In the genomic region with DNA sequence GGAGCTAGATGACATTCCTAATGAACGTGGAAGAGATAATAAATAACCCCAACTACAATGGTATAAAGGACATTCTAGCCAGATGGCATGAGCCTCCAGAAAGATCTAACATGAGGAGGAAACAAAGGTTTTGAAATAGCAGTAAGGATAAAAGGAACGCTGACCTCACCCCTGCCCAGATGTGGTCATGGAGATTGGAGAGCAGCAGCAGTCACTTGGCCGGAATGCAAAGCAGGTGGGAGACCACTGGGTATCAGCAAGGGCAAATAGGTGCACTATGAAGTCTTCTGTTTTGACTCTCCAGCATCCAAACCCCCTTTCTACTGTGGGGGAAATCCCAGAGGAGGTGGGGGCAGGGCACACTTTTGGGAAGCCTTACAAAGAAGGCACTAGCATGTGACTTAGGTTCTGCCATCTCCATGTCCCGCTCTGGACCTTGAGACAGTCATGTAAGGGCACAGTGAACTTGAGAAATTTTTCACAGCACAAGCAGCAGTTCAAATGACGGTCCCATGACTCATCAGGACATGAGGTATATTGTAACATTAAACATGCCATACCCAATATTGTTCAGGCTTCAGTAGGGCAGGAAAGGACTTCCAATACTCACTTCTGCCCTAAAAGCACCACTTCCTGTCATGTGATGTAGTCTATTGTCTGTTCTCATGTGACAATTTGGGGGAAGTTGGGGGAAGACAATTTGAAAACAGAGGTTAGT, we compare ENCODE assay signal across 8 cellular contexts. TPM values are rescaled to one million over a fixed set of nuclear protein-coding genes. Genes with fewer than 3 reads are reported as not detected.
A peak's percentile ranks its signal among the peaks of the same experiment; 100 is the strongest.
DNase-seq lines count a peak whose midpoint lies in the region; ATAC-seq and TF ChIP-seq lines count a peak whose summit lies in the region.

No MANE protein-coding gene starts in this region.

- H3K4me3 ChIP-seq in naive thymus-derived CD4-positive, alpha-beta T cell (ENCODE audit: low read length) = no peak overlapping the region

- peak; percentile 71 for DNase-seq in GM04503 (ENCODE audit: low read depth)
- DNase-seq in HPDE6-E6E7 (ENCODE audit: extremely low spot score) = peak; percentile 66
- DNase-seq in naive thymus-derived CD4-positive, alpha-beta T cell = peak in 6 of 9 donors; percentile 2 to 34 (median 28)
- no peak for DNase-seq in type B pancreatic cell (ENCODE audit: extremely low spot score, unreplicated experiment)
- no peak for DNase-seq in GM10266 (ENCODE audit: extremely low spot score)

- H3K4me3 Mint-ChIP-seq in activated T-helper 17 cell treated with anti-CD3 and anti-CD28 coated beads, Interleukin-2, amount 50 U/mL, for 72 hours = no peak overlapping the region
- H3K4me3 Mint-ChIP-seq in naive thymus-derived CD4-positive, alpha-beta T cell = peak overlapping the region in 6 of 10 donors; percentile 10 to 41 (median 34)
- H3K4me3 Mint-ChIP-seq in type B pancreatic cell = no peak overlapping the region

- H3K27me3 Mint-ChIP-seq in activated T-helper 17 cell treated with anti-CD3 and anti-CD28 coated beads, Interleukin-2, amount 50 U/mL, for 72 hours = no peaks in the 10 kb centered on the region
- peaks cover 0 to 4% (median 0%) of the 10 kb centered on the region in 5 donors for H3K27me3 Mint-ChIP-seq in naive thymus-derived CD4-positive, alpha-beta T cell
- H3K27me3 Mint-ChIP-seq in type B pancreatic cell = no peaks in the 10 kb centered on the region

- peak; percentile 93 for ATAC-seq in activated T-helper 17 cell treated with anti-CD3 and anti-CD28 coated beads, Interleukin-2, amount 50 U/mL, for 72 hours (replicated peaks)
- ATAC-seq in naive thymus-derived CD4-positive, alpha-beta T cell = peak; percentile 76
- ATAC-seq in HG02759 (IDR thresholded peaks at IDR 0.05; ENCODE audit: unreplicated experiment) = no peak
- no peak for ATAC-seq in GM21390 (IDR thresholded peaks at IDR 0.05; ENCODE audit: unreplicated experiment)

- intact Hi-C loops in naive thymus-derived CD4-positive, alpha-beta T cell (cut with micrococcal nuclease) = no loop called here

- POLR2A ChIA-PET in naive thymus-derived CD4-positive, alpha-beta T cell (lab: Charles Lee) = no interaction called here

- no peak overlapping the region for H3K27ac ChIP-seq in naive thymus-derived CD4-positive, alpha-beta T cell (ENCODE audit: low read depth, low read length)

- no peaks in the 10 kb centered on the region for H3K36me3 Mint-ChIP-seq in activated T-helper 17 cell treated with anti-CD3 and anti-CD28 coated beads, Interleukin-2, amount 50 U/mL, for 72 hours (ENCODE audit: low read depth)
- H3K36me3 Mint-ChIP-seq in naive thymus-derived CD4-positive, alpha-beta T cell = peaks cover 0 to 18% (median 9%) of the 10 kb centered on the region in 5 donors
- no peaks in the 10 kb centered on the region for H3K36me3 Mint-ChIP-seq in type B pancreatic cell

- H3K27ac Mint-ChIP-seq in activated T-helper 17 cell treated with anti-CD3 and anti-CD28 coated beads, Interleukin-2, amount 50 U/mL, for 72 hours = peak overlapping the region; percentile 20
- peak overlapping the region in 4 of 9 donors; percentile 5 to 46 (median 10) for H3K27ac Mint-ChIP-seq in naive thymus-derived CD4-positive, alpha-beta T cell
- H3K27ac Mint-ChIP-seq in type B pancreatic cell = no peak overlapping the region

- peaks cover 12% of the 10 kb centered on the region for H3K4me1 Mint-ChIP-seq in activated T-helper 17 cell treated with anti-CD3 and anti-CD28 coated beads, Interleukin-2, amount 50 U/mL, for 72 hours
- peaks cover 11 to 25% (median 20%) of the 10 kb centered on the region in 7 donors for H3K4me1 Mint-ChIP-seq in naive thymus-derived CD4-positive, alpha-beta T cell
- H3K4me1 Mint-ChIP-seq in type B pancreatic cell (ENCODE audit: unreplicated experiment) = peaks cover 16% of the 10 kb centered on the region

- no peaks in the 10 kb centered on the region for H3K9me3 ChIP-seq in naive thymus-derived CD4-positive, alpha-beta T cell (ENCODE audit: control insufficient read depth in 2 of 3, low read length in 3 of 3)

- no peaks in the 10 kb centered on the region for H3K27me3 ChIP-seq in naive thymus-derived CD4-positive, alpha-beta T cell (ENCODE audit: control insufficient read depth in 2 of 2, insufficient read depth in 2 of 2, low read length in 2 of 2)

- CTCF ChIA-PET in naive thymus-derived CD4-positive, alpha-beta T cell (lab: Charles Lee) = no interaction called here

- H3K9me3 Mint-ChIP-seq in activated T-helper 17 cell treated with anti-CD3 and anti-CD28 coated beads, Interleukin-2, amount 50 U/mL, for 72 hours = no peaks in the 10 kb centered on the region
- peaks cover 0 to 11% (median 2%) of the 10 kb centered on the region in 11 donors for H3K9me3 Mint-ChIP-seq in naive thymus-derived CD4-positive, alpha-beta T cell
- no peaks in the 10 kb centered on the region for H3K9me3 Mint-ChIP-seq in type B pancreatic cell

- no peaks in the 10 kb centered on the region for H3K36me3 ChIP-seq in naive thymus-derived CD4-positive, alpha-beta T cell (ENCODE audit: control insufficient read depth in 2 of 3, insufficient read depth in 3 of 3, low read length in 3 of 3)

- peaks cover 4 to 18% of the 10 kb centered on the region in 2 donors for H3K4me1 ChIP-seq in naive thymus-derived CD4-positive, alpha-beta T cell (ENCODE audit: control insufficient read depth in 2 of 2, insufficient read depth in 2 of 2, low read length in 2 of 2)

- TF ChIP-seq CTCF in type B pancreatic cell (conservative IDR thresholded peaks at IDR 0.05) = no peak
- no peak for TF ChIP-seq CTCF in GM10266 (IDR thresholded peaks at IDR 0.05; ENCODE audit: control insufficient read depth, insufficient read depth, low read depth, missing control alignments)

RNA-seq across cellular contexts. Expression of gene METTL4, which starts 55.2 kb away (rescaled TPM):
- total RNA-seq in activated T-helper 17 cell treated with anti-CD3 and anti-CD28 coated beads, Interleukin-2, amount 50 U/mL, for 72 hours = 10 to 100 TPM; 31.2 to 46.6 TPM
- total RNA-seq in naive thymus-derived CD4-positive, alpha-beta T cell = 10 to 100 TPM; 13.8 to 32.5 (median 22.8) TPM
- polyA plus RNA-seq in naive thymus-derived CD4-positive, alpha-beta T cell = 10 to 100 TPM; 12.0 to 18.7 TPM
- 8.4 and 9.8 TPM in 2 replicates for total RNA-seq in type B pancreatic cell (ENCODE audit: low replicate concordance)

RNA-seq across cellular contexts. Expression of gene NDC80, which starts 55.3 kb away (rescaled TPM):
- 10 to 100 TPM; 64.4 to 68.9 TPM for total RNA-seq in activated T-helper 17 cell treated with anti-CD3 and anti-CD28 coated beads, Interleukin-2, amount 50 U/mL, for 72 hours
- 10 to 100 TPM in 1 of 5 experiments, 1 to 10 TPM in 4; 2.4 to 53.6 (median 2.7) TPM for total RNA-seq in naive thymus-derived CD4-positive, alpha-beta T cell
- polyA plus RNA-seq in naive thymus-derived CD4-positive, alpha-beta T cell = 1 to 10 TPM; 1.3 to 2.4 TPM
- total RNA-seq in type B pancreatic cell (ENCODE audit: low replicate concordance) = 9.1 and 34.3 TPM in 2 replicates

Comparison
In these comparisons a context has a peak if more than half of its experiments do, and no peak if none do; other contexts are left out.
1. DNase-seq: peak in GM04503 (single experiment), HPDE6-E6E7 (single experiment) and naive thymus-derived CD4-positive, alpha-beta T cell (6 of 9); none in type B pancreatic cell (single experiment) and GM10266 (single experiment).
2. ATAC-seq: peak in activated T-helper 17 cell treated with anti-CD3 and anti-CD28 coated beads, Interleukin-2, amount 50 U/mL, for 72 hours (single experiment) and naive thymus-derived CD4-positive, alpha-beta T cell (single experiment); none in HG02759 (single experiment) and GM21390 (single experiment).
3. H3K4me3 Mint-ChIP-seq: peak in naive thymus-derived CD4-positive, alpha-beta T cell (6 of 10); none in activated T-helper 17 cell treated with anti-CD3 and anti-CD28 coated beads, Interleukin-2, amount 50 U/mL, for 72 hours (single experiment) and type B pancreatic cell (single experiment).